Comparison of ENCODE assay signal across 1 cellular context in the genomic region with DNA sequence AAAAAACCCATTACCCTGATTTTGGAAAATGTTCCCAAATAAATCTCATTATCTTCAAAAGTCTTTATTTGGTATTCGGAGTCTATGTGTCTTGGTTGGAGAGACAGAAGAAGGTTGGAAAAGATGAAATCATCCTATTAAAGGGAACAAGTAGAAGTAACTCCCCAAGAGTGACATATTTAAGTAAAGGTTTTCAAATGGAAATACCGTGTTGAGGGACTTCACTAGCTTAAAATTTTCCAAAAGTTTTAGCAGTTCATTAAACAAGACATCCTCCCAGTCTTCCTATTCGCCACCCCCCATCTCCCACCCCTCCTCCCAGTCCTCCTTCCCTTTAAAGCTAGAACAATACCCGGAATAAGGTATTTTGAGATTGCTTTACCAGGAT.
TF ChIP-seq lines count a peak whose summit lies in the region.

No MANE protein-coding gene starts in this region.

TF ChIP-seq in H1, 55 proteins besides CTCF, POLR2A, EP300 and RAD21 (continued from another document):
- no peak for TF ChIP-seq TAF7 (optimal IDR thresholded peaks at IDR 0.05; ENCODE audit: borderline replicate concordance, low read depth, low read length)
